34 cellular contexts compared by ENCODE assay signal in the genomic region with DNA sequence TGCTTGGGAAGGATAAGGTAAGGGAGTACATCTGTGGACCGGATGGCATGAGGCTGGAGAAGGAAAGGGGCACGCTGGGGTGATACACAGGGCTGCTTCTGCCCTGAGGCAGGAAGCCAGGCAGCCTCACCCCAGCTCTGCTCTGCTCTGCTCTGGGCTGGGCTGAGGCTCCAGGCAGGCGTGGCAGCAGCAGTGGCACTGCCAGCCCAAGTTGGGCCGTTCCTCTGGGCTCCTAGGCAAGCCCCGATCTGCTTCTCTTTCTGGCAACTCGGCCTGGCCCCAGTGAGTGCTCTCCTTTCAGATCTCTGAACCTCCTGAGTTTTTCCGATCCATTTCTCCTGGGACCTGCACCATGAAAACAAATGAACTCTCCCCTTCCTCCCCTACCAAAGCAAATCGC. TPM values are rescaled to one million over a fixed set of nuclear protein-coding genes. Genes with fewer than 3 reads are reported as not detected.
DNase-seq lines count a peak whose midpoint lies in the region; ATAC-seq and TF ChIP-seq lines count a peak whose summit lies in the region.
"Had no signal": no experiment of that assay in that cellular context is flagged by ENCODE, and none has a peak within 500 bp of the region (broad histone marks: within the 10 kb centered on the region; RNA-seq: fewer than 3 reads in every experiment).

No MANE protein-coding gene starts in this region.

- H3K36me3 Mint-ChIP-seq in activated CD4-positive, alpha-beta T cell treated with anti-CD3 and anti-CD28 coated beads, Interleukin-2, amount 10 ng/mL, durations not matched to agents 7 days and 5 days (ENCODE audit: low read depth), result peaks cover 7% of the 10 kb centered on the region
- H3K36me3 Mint-ChIP-seq in dendritic cell treated with granulocyte-macrophage colony-stimulating factor and Interleukin-4, amounts not matched to agents 40 ng/mL and 50 ng/mL, for 4 days (ENCODE audit: low read depth), result peaks cover 99% of the 10 kb centered on the region
- peaks cover 21% of the 10 kb centered on the region for H3K36me3 Mint-ChIP-seq in nephron progenitor cell (ENCODE audit: low read depth)

- H3K4me3 ChIP-seq in tibial artery, result no peak overlapping the region
- H3K4me3 ChIP-seq: coronary artery, gastroesophageal sphincter, GM12878, GM23248, MG63, pancreas, right atrium auricular region had no signal

- no peak for DNase-seq in activated CD4-positive, alpha-beta T cell treated with anti-CD3 and anti-CD28 coated beads, Interleukin-2, amount 10 ng/mL, durations not matched to agents 7 days and 5 days
- no peak for DNase-seq in activated CD4-positive, alpha-beta T cell treated with anti-CD3 and anti-CD28 coated beads, Interleukin-2, amount 50 U/mL, for 1 hour
- no peak for DNase-seq in nephron progenitor cell
- DNase-seq in tibial artery, result no peak
- DNase-seq in germinal center (ENCODE audit: low spot score), result no peak
- DNase-seq in DMS79 (lab: John Stamatoyannopoulos, UW), result no peak
- DNase-seq: 8988T; activated CD4-positive, CD25-positive, alpha-beta regulatory T cell treated with anti-CD3 and anti-CD28 coated beads, Interleukin-2, amount 50 U/mL, for 72 hours; activated CD8-positive, alpha-beta T cell treated with anti-CD3 and anti-CD28 coated beads for 36 hours; CD4-positive, CD25-positive, alpha-beta regulatory T cell; EL; endodermal cell; GM23248; hippocampal formation; immature natural killer cell; KBM-7; left ventricle myocardium superior; MG63; naive thymus-derived CD4-positive, alpha-beta T cell; NCI-H1417; NCI-H2081 treated with DMSO at 0.1 percent for 48 hours; NCI-H82; SK-N-SH; stimulated activated CD4-positive, alpha-beta T cell treated with anti-CD3 and anti-CD28 coated beads, Interleukin-12 subunit alpha, Interleukin-12 subunit beta, amount 100 ng/mL, for 4 hours; stimulated activated CD4-positive, alpha-beta T cell treated with anti-CD3 and anti-CD28 coated beads, Interleukin-4, amount 100 ng/mL, for 1 hour; T-helper 2 cell had no signal

- H3K27me3 ChIP-seq in tibial artery, result no peaks in the 10 kb centered on the region
- H3K27me3 ChIP-seq: gastroesophageal sphincter, MG63, pancreas, right atrium auricular region had no signal

- POLR2A ChIA-PET in activated CD4-positive, alpha-beta T cell treated with anti-CD3 and anti-CD28 coated beads, Interleukin-2, amount 10 ng/mL, durations not matched to agents 7 days and 5 days (lab: Charles Lee), result no interaction called here

- no peak overlapping the region for H3K4me3 Mint-ChIP-seq in activated CD4-positive, alpha-beta T cell treated with anti-CD3 and anti-CD28 coated beads, Interleukin-2, amount 10 ng/mL, durations not matched to agents 7 days and 5 days
- H3K4me3 Mint-ChIP-seq in dendritic cell treated with granulocyte-macrophage colony-stimulating factor and Interleukin-4, amounts not matched to agents 40 ng/mL and 50 ng/mL, for 4 days, result no peak overlapping the region
- H3K4me3 Mint-ChIP-seq in nephron progenitor cell, result no peak overlapping the region
- H3K4me3 Mint-ChIP-seq: activated CD8-positive, alpha-beta T cell treated with anti-CD3 and anti-CD28 coated beads for 36 hours; CD4-positive, CD25-positive, alpha-beta regulatory T cell; endodermal cell; immature natural killer cell; mesothelial cell of epicardium; naive thymus-derived CD4-positive, alpha-beta T cell had no signal

- H3K27ac ChIP-seq in tibial artery, result peak overlapping the region; percentile 68 to 78
- H3K27ac ChIP-seq: coronary artery, gastroesophageal sphincter, GM23248, pancreas, right atrium auricular region had no signal

- intact Hi-C loops in dendritic cell treated with granulocyte-macrophage colony-stimulating factor and Interleukin-4, amounts not matched to agents 40 ng/mL and 50 ng/mL, for 4 days (cut with micrococcal nuclease), result no loop called here
- intact Hi-C loops in tibial artery (cut with DNase I; ENCODE audit: low total_unique reads), result loop anchor here (5.0 kb wide), 1 partner anchor 74 kb away; no protein-coding TSS in a partner anchor

- TF ChIP-seq POLR2A in GM18505 (IDR thresholded peaks at IDR 0.05; ENCODE audit: borderline replicate concordance, extremely low read depth, insufficient read depth, insufficient read length), result no peak

- CTCF ChIA-PET in activated CD4-positive, alpha-beta T cell treated with anti-CD3 and anti-CD28 coated beads, Interleukin-2, amount 10 ng/mL, durations not matched to agents 7 days and 5 days (lab: Charles Lee), result interaction anchor here (1.4 to 2.3 kb wide), 2 partner anchors 11 to 15 kb away, joined by 5 to 12 read pairs; no protein-coding TSS in a partner anchor

- H3K36me3 ChIP-seq in tibial artery, result peaks cover 4 to 43% (median 37%) of the 10 kb centered on the region in 3 donors
- H3K36me3 ChIP-seq: MG63 had no signal

- no peak for ATAC-seq in GM18505 (IDR thresholded peaks at IDR 0.05; ENCODE audit: unreplicated experiment)
- ATAC-seq: activated CD8-positive, alpha-beta T cell treated with anti-CD3 and anti-CD28 coated beads for 36 hours; gastroesophageal sphincter; GM12878; left ventricle myocardium superior; naive thymus-derived CD4-positive, alpha-beta T cell; pancreas had no signal

- H3K9me3 ChIP-seq in tibial artery, result no peaks in the 10 kb centered on the region
- H3K9me3 ChIP-seq: gastroesophageal sphincter, MG63, pancreas, right atrium auricular region, SK-N-SH had no signal

- no peaks in the 10 kb centered on the region for H3K9me3 Mint-ChIP-seq in activated CD4-positive, alpha-beta T cell treated with anti-CD3 and anti-CD28 coated beads, Interleukin-2, amount 10 ng/mL, durations not matched to agents 7 days and 5 days
- H3K9me3 Mint-ChIP-seq in dendritic cell treated with granulocyte-macrophage colony-stimulating factor and Interleukin-4, amounts not matched to agents 40 ng/mL and 50 ng/mL, for 4 days, result no peaks in the 10 kb centered on the region
- no peaks in the 10 kb centered on the region for H3K9me3 Mint-ChIP-seq in nephron progenitor cell
- H3K9me3 Mint-ChIP-seq: activated CD8-positive, alpha-beta T cell treated with anti-CD3 and anti-CD28 coated beads for 36 hours; CD4-positive, CD25-positive, alpha-beta regulatory T cell; endodermal cell; immature natural killer cell; mesothelial cell of epicardium; naive thymus-derived CD4-positive, alpha-beta T cell had no signal

- H3K27me3 Mint-ChIP-seq in activated CD4-positive, alpha-beta T cell treated with anti-CD3 and anti-CD28 coated beads, Interleukin-2, amount 10 ng/mL, durations not matched to agents 7 days and 5 days, result no peaks in the 10 kb centered on the region
- H3K27me3 Mint-ChIP-seq in dendritic cell treated with granulocyte-macrophage colony-stimulating factor and Interleukin-4, amounts not matched to agents 40 ng/mL and 50 ng/mL, for 4 days, result no peaks in the 10 kb centered on the region
- peaks cover 7% of the 10 kb centered on the region for H3K27me3 Mint-ChIP-seq in nephron progenitor cell (ENCODE audit: low read depth, poor library complexity)
- H3K27me3 Mint-ChIP-seq: activated CD8-positive, alpha-beta T cell treated with anti-CD3 and anti-CD28 coated beads for 36 hours; CD4-positive, CD25-positive, alpha-beta regulatory T cell; naive thymus-derived CD4-positive, alpha-beta T cell had no signal

- H3K4me1 ChIP-seq in tibial artery, result peaks cover 11 to 59% (median 52%) of the 10 kb centered on the region in 4 donors
- H3K4me1 ChIP-seq: pancreas had no signal

- TF ChIP-seq CTCF in nephron progenitor cell (IDR thresholded peaks at IDR 0.05), result no peak
- no peak for TF ChIP-seq CTCF in tibial artery (IDR thresholded peaks at IDR 0.05)

- H3K4me1 Mint-ChIP-seq in activated CD4-positive, alpha-beta T cell treated with anti-CD3 and anti-CD28 coated beads, Interleukin-2, amount 10 ng/mL, durations not matched to agents 7 days and 5 days, result peaks cover 24% of the 10 kb centered on the region
- H3K4me1 Mint-ChIP-seq in dendritic cell treated with granulocyte-macrophage colony-stimulating factor and Interleukin-4, amounts not matched to agents 40 ng/mL and 50 ng/mL, for 4 days (ENCODE audit: low read depth), result peaks cover 30% of the 10 kb centered on the region
- peaks cover 50% of the 10 kb centered on the region for H3K4me1 Mint-ChIP-seq in nephron progenitor cell
- H3K4me1 Mint-ChIP-seq: endodermal cell, immature natural killer cell had no signal

- peak overlapping the region; percentile 67 for H3K27ac Mint-ChIP-seq in activated CD4-positive, alpha-beta T cell treated with anti-CD3 and anti-CD28 coated beads, Interleukin-2, amount 10 ng/mL, durations not matched to agents 7 days and 5 days
- H3K27ac Mint-ChIP-seq in dendritic cell treated with granulocyte-macrophage colony-stimulating factor and Interleukin-4, amounts not matched to agents 40 ng/mL and 50 ng/mL, for 4 days, result peak overlapping the region; percentile 38
- peak overlapping the region; percentile 44 for H3K27ac Mint-ChIP-seq in nephron progenitor cell
- H3K27ac Mint-ChIP-seq: activated CD8-positive, alpha-beta T cell treated with anti-CD3 and anti-CD28 coated beads for 36 hours; endodermal cell; immature natural killer cell; mesothelial cell of epicardium had no signal

RNA-seq across cellular contexts. Expression of a gene that starts 44.9 kb away (rescaled TPM):
- 10 to 100 TPM; 35.9 to 37.1 TPM for total RNA-seq in activated CD4-positive, alpha-beta T cell treated with anti-CD3 and anti-CD28 coated beads, Interleukin-2, amount 10 ng/mL, durations not matched to agents 7 days and 5 days
